In the genomic region with DNA sequence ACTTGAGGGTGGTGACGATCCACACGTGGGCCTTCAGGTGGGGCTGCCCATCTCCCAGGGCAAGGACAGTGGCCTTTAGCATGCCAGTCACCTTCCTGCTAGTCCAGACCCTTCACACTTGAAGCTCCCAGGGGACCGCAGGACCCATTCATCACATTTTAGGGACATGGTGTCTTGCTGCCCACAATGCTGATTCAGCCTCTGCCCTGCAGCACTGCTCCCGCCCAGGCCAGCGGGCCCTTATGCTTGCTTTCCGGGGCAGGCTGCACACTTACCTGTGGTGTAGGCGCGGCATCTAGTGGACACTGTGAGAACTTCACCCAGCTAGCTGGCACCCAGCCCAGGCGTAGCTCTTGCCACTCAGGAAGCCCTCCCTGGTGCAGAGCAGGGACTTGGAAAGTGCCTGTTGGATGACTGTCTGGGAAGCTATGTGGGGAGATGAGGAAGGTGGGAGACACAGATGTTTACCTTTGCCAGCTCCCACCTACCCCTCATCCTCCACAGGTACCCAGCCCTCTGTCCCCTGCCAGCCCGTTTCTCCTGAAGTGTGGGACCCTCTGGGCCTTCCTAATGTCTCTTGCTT, we compare ENCODE assay signal across 8 cellular contexts. TPM values are rescaled to one million over a fixed set of nuclear protein-coding genes. Genes with fewer than 3 reads are reported as not detected.
DNase-seq lines count a peak whose midpoint lies in the region; ATAC-seq and TF ChIP-seq lines count a peak whose summit lies in the region.

No MANE protein-coding gene starts in this region.

- WGBS in H9 (ENCODE audit: extremely low coverage, insufficient read length, low lambda C conversion rate): no CpG with 5 or more reads among the region's 10 CpGs
- 8% methylated on average over 10 of the region's 10 CpGs for WGBS in prostate gland

- TF ChIP-seq POLR2A in prostate gland (IDR thresholded peaks at IDR 0.05): no peak
- no peak for TF ChIP-seq POLR2A in uterus (IDR thresholded peaks at IDR 0.05)

- H2BK120ac ChIP-seq in H9 (ENCODE audit: low read depth, low read length, poor library complexity, severe bottlenecking): no peak overlapping the region

- no peak overlapping the region for H4K5ac ChIP-seq in H9 (ENCODE audit: insufficient read length, low read depth, low read length)

- H4K20me1 ChIP-seq in DOHH2 (ENCODE audit: control insufficient read depth, insufficient read depth, low read depth, low read length): no peaks in the 10 kb centered on the region
- H4K20me1 ChIP-seq in H9 (ENCODE audit: control insufficient read depth, insufficient read depth, insufficient read length): no peaks in the 10 kb centered on the region

- H3K9me2 ChIP-seq in DOHH2 (replicated peaks; ENCODE audit: control insufficient read depth, low read length): no peaks in the 10 kb centered on the region

- H3K14ac ChIP-seq in H9 (ENCODE audit: insufficient read depth, low read length): no peak overlapping the region

- no peaks in the 10 kb centered on the region for H3K36me3 Mint-ChIP-seq in H9 (ENCODE audit: insufficient read depth in 1 of 3, low read depth in 3 of 3)
- no peaks in the 10 kb centered on the region for H3K36me3 Mint-ChIP-seq in activated naive CD8-positive, alpha-beta T cell treated with anti-CD3 and anti-CD28 coated beads, Interleukin-2, amount 10 ng/mL, durations not matched to agents 7 days and 5 days

- no peak overlapping the region for H4K91ac ChIP-seq in H9 (ENCODE audit: insufficient read length, low read depth, low read length)

- H3K79me1 ChIP-seq in H9 (ENCODE audit: insufficient read depth, low read depth, low read length, poor library complexity, severe bottlenecking): no peaks in the 10 kb centered on the region

- TF ChIP-seq CTCF in DOHH2 (IDR thresholded peaks at IDR 0.05; ENCODE audit: low read depth, low read length, poor library complexity, severe bottlenecking) (peak; percentile 93), H9 (conservative IDR thresholded peaks at IDR 0.05) (peak; percentile 97), prostate gland (IDR thresholded peaks at IDR 0.05) (peak; percentile 94 to 99 (median 96)), uterus (IDR thresholded peaks at IDR 0.05) (peak; percentile 94 to 100 (median 98))

- no peak overlapping the region for H2BK5ac ChIP-seq in H9 (ENCODE audit: insufficient read length, low read length)

- H3K4me1 ChIP-seq in DOHH2 (ENCODE audit: control insufficient read depth, low read length): no peaks in the 10 kb centered on the region
- H3K4me1 ChIP-seq in H9 (ENCODE audit: insufficient read depth, low read length): peaks cover 2% of the 10 kb centered on the region; the same call in 1 of the 2 replicates
- no peaks in the 10 kb centered on the region for H3K4me1 ChIP-seq in prostate gland (replicated peaks)
- H3K4me1 ChIP-seq in uterus: no peaks in the 10 kb centered on the region

- H3K9me3 ChIP-seq in DOHH2 (ENCODE audit: control insufficient read depth, insufficient read depth, low read length): no peaks in the 10 kb centered on the region
- no peaks in the 10 kb centered on the region for H3K9me3 ChIP-seq in H9 (ENCODE audit: control insufficient read depth, low read depth, low read length)
- no peaks in the 10 kb centered on the region for H3K9me3 ChIP-seq in prostate gland
- H3K9me3 ChIP-seq in uterus: no peaks in the 10 kb centered on the region

- H3K9me3 Mint-ChIP-seq in H9: no peaks in the 10 kb centered on the region
- H3K9me3 Mint-ChIP-seq in activated naive CD8-positive, alpha-beta T cell treated with anti-CD3 and anti-CD28 coated beads, Interleukin-2, amount 10 ng/mL, durations not matched to agents 7 days and 5 days: no peaks in the 10 kb centered on the region

- no peaks in the 10 kb centered on the region for H3K23me2 ChIP-seq in H9 (ENCODE audit: insufficient read length, low read depth, low read length, poor library complexity, severe bottlenecking)

- no peak overlapping the region for H3K4me3 Mint-ChIP-seq in H9
- no peak overlapping the region for H3K4me3 Mint-ChIP-seq in activated naive CD8-positive, alpha-beta T cell treated with anti-CD3 and anti-CD28 coated beads, Interleukin-2, amount 10 ng/mL, durations not matched to agents 7 days and 5 days

- H3T11ph ChIP-seq in H9 (ENCODE audit: low read length): no peak overlapping the region

- H3K4me2 ChIP-seq in DOHH2 (ENCODE audit: low read length): no peak overlapping the region
- no peak overlapping the region for H3K4me2 ChIP-seq in H9 (ENCODE audit: insufficient read depth, insufficient read length, low read length)

- no peak overlapping the region for H3K9ac ChIP-seq in H9 (ENCODE audit: extremely low read depth, insufficient read length, low read length)

- H3K4ac ChIP-seq in H9 (ENCODE audit: low read depth, low read length): no peak overlapping the region

- H3K27ac ChIP-seq in DOHH2 (ENCODE audit: low read depth, low read length) (no peak overlapping the region), H9 (ENCODE audit: insufficient read length, low read depth, low read length) (no peak overlapping the region), prostate gland (no peak overlapping the region), uterus (no peak overlapping the region)

- no peak overlapping the region for H2BK15ac ChIP-seq in H9 (ENCODE audit: low read depth, low read length)

- no peak overlapping the region for H2AFZ ChIP-seq in H9 (ENCODE audit: low read length)

- POLR2A ChIA-PET in activated naive CD8-positive, alpha-beta T cell treated with anti-CD3 and anti-CD28 coated beads, Interleukin-2, amount 10 ng/mL, durations not matched to agents 7 days and 5 days (lab: Charles Lee): interaction anchor here (0.9 to 1.2 kb wide), 2 partner anchors 130 to 269 kb away, joined by 5 to 7 read pairs; partner anchors contain the start of gene CCDC174

- peaks cover 5% of the 10 kb centered on the region; the same call in 1 of the 2 replicates for H3K27me3 ChIP-seq in DOHH2 (ENCODE audit: control insufficient read depth, low read length)
- no peaks in the 10 kb centered on the region for H3K27me3 ChIP-seq in H9 (ENCODE audit: insufficient read depth, low read length)
- no peaks in the 10 kb centered on the region for H3K27me3 ChIP-seq in prostate gland (replicated peaks; ENCODE audit: insufficient read depth)
- no peaks in the 10 kb centered on the region for H3K27me3 ChIP-seq in uterus

- H3K4me3 ChIP-seq in DOHH2 (ENCODE audit: low read length) (no peak overlapping the region), prostate gland (no peak overlapping the region), uterus (no peak overlapping the region)

- no peak overlapping the region; a peak in 1 of 7 replicates for H3K27ac Mint-ChIP-seq in H9
- H3K27ac Mint-ChIP-seq in activated naive CD8-positive, alpha-beta T cell treated with anti-CD3 and anti-CD28 coated beads, Interleukin-2, amount 10 ng/mL, durations not matched to agents 7 days and 5 days: no peak overlapping the region

- DNase-seq in H9 (peak; percentile 89), NCI-H1105 (lab: John Stamatoyannopoulos, UW) (peak; percentile 53), SW 1271 (lab: John Stamatoyannopoulos, UW) (peak; percentile 61 to 78), cardiac septum (ENCODE audit: low spot score) (peak; percentile 94), prostate gland (ENCODE audit: low spot score) (peak; percentile 79), uterus (peak; percentile 89 to 91)
- DNase-seq in activated naive CD8-positive, alpha-beta T cell treated with anti-CD3 and anti-CD28 coated beads, Interleukin-2, amount 10 ng/mL, durations not matched to agents 7 days and 5 days: peak; percentile 86

- H2BK12ac ChIP-seq in H9 (ENCODE audit: insufficient read length, low read depth, low read length): no peak overlapping the region

- H2AK5ac ChIP-seq in H9 (ENCODE audit: insufficient read length, low read length): no peak overlapping the region

- intact Hi-C loops in cardiac septum (cut with DNase I) (loop anchor here (1.0 to 2.0 kb wide), 2 partner anchors 130 to 247 kb away; no protein-coding TSS in a partner anchor), prostate gland (cut with DNase I) (loop anchor here (2.0 to 10.0 kb wide), 4 partner anchors 128 to 412 kb away; partner anchors contain the start of genes C3orf20 and CAPN7), uterus (cut with DNase I; ENCODE audit: low total_unique reads) (loop anchor here (2.0 kb wide), 1 partner anchor 248 kb away; no protein-coding TSS in a partner anchor)

- H3K23ac ChIP-seq in H9 (ENCODE audit: insufficient read length, low read depth, low read length): no peak overlapping the region

- no peak overlapping the region for H3K56ac ChIP-seq in H9 (ENCODE audit: insufficient read length, low read depth, low read length)

- H3K79me2 ChIP-seq in DOHH2 (ENCODE audit: control insufficient read depth, low read length): no peaks in the 10 kb centered on the region
- no peaks in the 10 kb centered on the region for H3K79me2 ChIP-seq in H9 (ENCODE audit: insufficient read depth, low read length)

- no peaks in the 10 kb centered on the region for H3K36me3 ChIP-seq in DOHH2 (ENCODE audit: control insufficient read depth, low read length)
- no peaks in the 10 kb centered on the region for H3K36me3 ChIP-seq in prostate gland
- H3K36me3 ChIP-seq in uterus: no peaks in the 10 kb centered on the region

- ATAC-seq in activated naive CD8-positive, alpha-beta T cell treated with anti-CD3 and anti-CD28 coated beads, Interleukin-2, amount 10 ng/mL, durations not matched to agents 7 days and 5 days (ENCODE audit: low read depth): peak; percentile 92

- H3K4me1 Mint-ChIP-seq in H9: peaks cover 17 to 31% of the 10 kb centered on the region in 2 experiments
- no peaks in the 10 kb centered on the region for H3K4me1 Mint-ChIP-seq in activated naive CD8-positive, alpha-beta T cell treated with anti-CD3 and anti-CD28 coated beads, Interleukin-2, amount 10 ng/mL, durations not matched to agents 7 days and 5 days

- no peak overlapping the region for H2BK20ac ChIP-seq in H9 (ENCODE audit: low read depth, low read length, poor library complexity, severe bottlenecking)

- no peak overlapping the region for H4K8ac ChIP-seq in H9 (replicated peaks; ENCODE audit: insufficient read length, low read depth, low read length)

- no peaks in the 10 kb centered on the region for H3F3A ChIP-seq in DOHH2 (ENCODE audit: control insufficient read depth, insufficient read depth)

- H3K27me3 Mint-ChIP-seq in H9 (ENCODE audit: low read depth): no peaks in the 10 kb centered on the region
- H3K27me3 Mint-ChIP-seq in activated naive CD8-positive, alpha-beta T cell treated with anti-CD3 and anti-CD28 coated beads, Interleukin-2, amount 10 ng/mL, durations not matched to agents 7 days and 5 days: peaks cover 5% of the 10 kb centered on the region

- H3K18ac ChIP-seq in H9 (ENCODE audit: insufficient read length, low read depth, low read length): no peak overlapping the region

RNA-seq across cellular contexts. Expression of gene NR2C2, which starts 26.3 kb away (rescaled TPM):
- 38.2 and 38.5 TPM in 2 replicates for total RNA-seq in H9 (2021)
- total RNA-seq in activated naive CD8-positive, alpha-beta T cell treated with anti-CD3 and anti-CD28 coated beads, Interleukin-2, amount 10 ng/mL, durations not matched to agents 7 days and 5 days: 10 to 100 TPM; 79.7 to 79.8 TPM
- 32.7 TPM for total RNA-seq in cardiac septum
- 10 to 100 TPM; 36.8 to 78.5 TPM for total RNA-seq in prostate gland
- 10 to 100 TPM; 29.7 to 78.3 (median 61.0) TPM for total RNA-seq in uterus
